In the genomic region with DNA sequence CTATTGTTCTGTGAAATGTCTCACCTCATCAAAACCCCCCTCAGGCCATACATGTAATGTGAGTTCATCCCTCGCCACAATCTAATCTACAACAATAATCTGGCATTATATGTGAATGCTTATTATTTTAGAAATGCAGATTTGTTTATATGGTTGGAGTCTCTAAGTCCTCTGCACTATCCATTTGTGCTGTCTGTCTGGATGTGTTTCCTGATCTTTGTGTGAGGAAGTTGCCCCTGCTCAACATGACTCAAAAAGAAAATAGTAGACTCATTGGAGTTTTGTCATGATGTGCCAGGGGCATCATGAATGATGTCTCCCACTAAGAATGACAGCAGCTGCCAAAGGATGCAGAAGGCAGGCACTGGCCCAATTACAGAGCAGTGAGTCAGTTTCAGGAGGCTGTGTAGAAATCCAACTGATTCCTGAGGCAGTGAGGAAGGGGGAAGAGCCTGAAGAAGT, we compare ENCODE assay signal across 12 cellular contexts.
DNase-seq lines count a peak whose midpoint lies in the region; ATAC-seq and TF ChIP-seq lines count a peak whose summit lies in the region.
"Had no signal": no experiment of that assay in that cellular context is flagged by ENCODE, and none has a peak within 500 bp of the region (broad histone marks: within the 10 kb centered on the region; RNA-seq: fewer than 3 reads in every experiment).

No MANE protein-coding gene starts in this region.

- H3K36me3 Mint-ChIP-seq in activated CD4-positive, alpha-beta T cell treated with anti-CD3 and anti-CD28 coated beads for 36 hours (ENCODE audit: low read depth) = no peaks in the 10 kb centered on the region

- H3K9me3 ChIP-seq in left ventricle myocardium inferior (replicated peaks) (no peaks in the 10 kb centered on the region), vagina (no peaks in the 10 kb centered on the region)

- TF ChIP-seq POLR2A in vagina (IDR thresholded peaks at IDR 0.05) = no peak

- TF ChIP-seq CTCF in left ventricle myocardium inferior (IDR thresholded peaks at IDR 0.05; ENCODE audit: borderline replicate concordance) (no peak), brain microvascular endothelial cell (IDR thresholded peaks at IDR 0.05; ENCODE audit: low read depth, low read length, missing control alignments) (no peak), vagina (IDR thresholded peaks at IDR 0.05) (no peak)

- no peak overlapping the region for H3K4me3 ChIP-seq in left ventricle myocardium inferior
- H3K4me3 ChIP-seq in brain microvascular endothelial cell (ENCODE audit: low read depth, low read length) = no peak overlapping the region
- no peak overlapping the region for H3K4me3 ChIP-seq in vagina

- peaks cover 7% of the 10 kb centered on the region for H3K4me1 ChIP-seq in left ventricle myocardium inferior
- peaks cover 7% of the 10 kb centered on the region for H3K4me1 ChIP-seq in vagina

- DNase-seq in Right ventricle myocardium superior = no peak
- no peak for DNase-seq in left ventricle myocardium inferior
- DNase-seq in brain microvascular endothelial cell = peak; percentile 97
- peak; percentile 47 for DNase-seq in hepatic stellate cell (ENCODE audit: low spot score)
- no peak for DNase-seq in vagina (ENCODE audit: extremely low spot score in 2 of 2)
- no peak for DNase-seq in GM19240 (ENCODE audit: insufficient read length, low spot score)
- no peak for DNase-seq in activated CD4-positive, alpha-beta T cell treated with anti-CD3 and anti-CD28 coated beads for 36 hours
- DNase-seq in stimulated activated CD4-positive, alpha-beta T cell treated with anti-CD3 and anti-CD28 coated beads, Interleukin-15, amount 100 ng/mL, for 24 hours = no peak
- DNase-seq: 8988T; activated CD8-positive, alpha-beta T cell treated with anti-CD3 and anti-CD28 coated beads for 36 hours; MV-4-11 had no signal

- H3K27ac ChIP-seq in left ventricle myocardium inferior (replicated peaks) (no peak overlapping the region), brain microvascular endothelial cell (peak overlapping the region; percentile 60), vagina (peak overlapping the region; percentile 18)

- H3K27ac Mint-ChIP-seq in activated CD4-positive, alpha-beta T cell treated with anti-CD3 and anti-CD28 coated beads for 36 hours = no peak overlapping the region
- H3K27ac Mint-ChIP-seq: activated CD8-positive, alpha-beta T cell treated with anti-CD3 and anti-CD28 coated beads for 36 hours; progenitor cell of endocrine pancreas had no signal

- no peaks in the 10 kb centered on the region for H3K27me3 Mint-ChIP-seq in activated CD4-positive, alpha-beta T cell treated with anti-CD3 and anti-CD28 coated beads for 36 hours
- H3K27me3 Mint-ChIP-seq: activated CD8-positive, alpha-beta T cell treated with anti-CD3 and anti-CD28 coated beads for 36 hours had no signal

- POLR2A ChIA-PET in activated CD4-positive, alpha-beta T cell treated with anti-CD3 and anti-CD28 coated beads for 36 hours (lab: Charles Lee) = no interaction called here

- intact Hi-C loops in Right ventricle myocardium superior (cut with DNase I) = no loop called here
- intact Hi-C loops in left ventricle myocardium inferior (cut with micrococcal nuclease) = no loop called here
- intact Hi-C loops in vagina (cut with DNase I) = no loop called here
- intact Hi-C loops in activated CD4-positive, alpha-beta T cell treated with anti-CD3 and anti-CD28 coated beads for 36 hours (cut with DNase I, micrococcal nuclease) = no loop called here

- no peaks in the 10 kb centered on the region for H3K9me3 Mint-ChIP-seq in activated CD4-positive, alpha-beta T cell treated with anti-CD3 and anti-CD28 coated beads for 36 hours (ENCODE audit: low read depth)

- H3K27me3 ChIP-seq in left ventricle myocardium inferior (ENCODE audit: low read depth) (no peaks in the 10 kb centered on the region), brain microvascular endothelial cell (replicated peaks) (no peaks in the 10 kb centered on the region), vagina (no peaks in the 10 kb centered on the region)

- no peak overlapping the region for H3K4me3 Mint-ChIP-seq in activated CD4-positive, alpha-beta T cell treated with anti-CD3 and anti-CD28 coated beads for 36 hours
- H3K4me3 Mint-ChIP-seq: activated CD8-positive, alpha-beta T cell treated with anti-CD3 and anti-CD28 coated beads for 36 hours had no signal

- CTCF ChIA-PET in activated CD4-positive, alpha-beta T cell treated with anti-CD3 and anti-CD28 coated beads for 36 hours (lab: Charles Lee) = no interaction called here

- in situ Hi-C loops in brain microvascular endothelial cell (cut with HindIII; ENCODE audit: low pct_ligation_motif_present, low sequenced_read_pairs) = no loop called here

- ATAC-seq in Right ventricle myocardium superior (ENCODE audit: poor library complexity) = peak; percentile 23
- no peak for ATAC-seq in activated CD4-positive, alpha-beta T cell treated with anti-CD3 and anti-CD28 coated beads for 36 hours
- ATAC-seq: activated CD8-positive, alpha-beta T cell treated with anti-CD3 and anti-CD28 coated beads for 36 hours had no signal

- H3K4me1 Mint-ChIP-seq in activated CD4-positive, alpha-beta T cell treated with anti-CD3 and anti-CD28 coated beads for 36 hours = no peaks in the 10 kb centered on the region

- no peaks in the 10 kb centered on the region for H3K36me3 ChIP-seq in left ventricle myocardium inferior
- H3K36me3 ChIP-seq in brain microvascular endothelial cell (replicated peaks) = no peaks in the 10 kb centered on the region
- H3K36me3 ChIP-seq in vagina = no peaks in the 10 kb centered on the region

Comparison
In these comparisons a context has a peak if more than half of its experiments do, and no peak if none do; other contexts are left out.
1. DNase-seq: peak in brain microvascular endothelial cell (single experiment) and hepatic stellate cell (single experiment); none in Right ventricle myocardium superior (single experiment), left ventricle myocardium inferior (single experiment), vagina (0 of 2), GM19240 (single experiment), activated CD4-positive, alpha-beta T cell treated with anti-CD3 and anti-CD28 coated beads for 36 hours (single experiment) and stimulated activated CD4-positive, alpha-beta T cell treated with anti-CD3 and anti-CD28 coated beads, Interleukin-15, amount 100 ng/mL, for 24 hours (single experiment).